ENCODE assay signal across 1 cellular context in genomic region chr15:101456079-101456791, GRCh38.
TF ChIP-seq lines count a peak whose summit lies in the region.

No MANE protein-coding gene starts in this region.

TF ChIP-seq in HepG2, 621 proteins besides CTCF, POLR2A, EP300 and RAD21 (continued from another document):
- no peak for TF ChIP-seq FUBP1 (CRISPR knock-in tag; IDR thresholded peaks at IDR 0.05; ENCODE audit: borderline replicate concordance)
- TF ChIP-seq ZNF589 (CRISPR knock-in tag; conservative IDR thresholded peaks at IDR 0.05), result no peak
- TF ChIP-seq TBL1XR1 (IDR thresholded peaks at IDR 0.05; ENCODE audit: borderline replicate concordance, low read length, partially characterized antibody), result no peak
- no peak for TF ChIP-seq SNAPC5 (CRISPR knock-in tag; IDR thresholded peaks at IDR 0.05; ENCODE audit: borderline replicate concordance)
- TF ChIP-seq POGK (CRISPR knock-in tag; conservative IDR thresholded peaks at IDR 0.05), result no peak
- no peak for TF ChIP-seq PCBP2 (optimal IDR thresholded peaks at IDR 0.05; ENCODE audit: low read depth, low read length, poor library complexity, severe bottlenecking)
- no peak for TF ChIP-seq RNF219 (CRISPR knock-in tag; IDR thresholded peaks at IDR 0.05)
- TF ChIP-seq NR2F6 (IDR thresholded peaks at IDR 0.05), result no peak
- TF ChIP-seq NR2F6 (CRISPR knock-in tag; IDR thresholded peaks at IDR 0.05), result no peak
- no peak for TF ChIP-seq CENPT (CRISPR knock-in tag; IDR thresholded peaks at IDR 0.05; ENCODE audit: low read depth)
- no peak for TF ChIP-seq TEAD2 (CRISPR knock-in tag; IDR thresholded peaks at IDR 0.05)
- no peak for TF ChIP-seq SNAPC2 (CRISPR knock-in tag; IDR thresholded peaks at IDR 0.05)
- no peak for TF ChIP-seq NFYC (CRISPR knock-in tag; IDR thresholded peaks at IDR 0.05)
- no peak for TF ChIP-seq CENPBD1 (CRISPR knock-in tag; IDR thresholded peaks at IDR 0.05; ENCODE audit: borderline replicate concordance, low read depth)
- TF ChIP-seq AHDC1 (CRISPR knock-in tag; IDR thresholded peaks at IDR 0.05; ENCODE audit: borderline replicate concordance), result no peak
- no peak for TF ChIP-seq KLF9 (CRISPR knock-in tag; IDR thresholded peaks at IDR 0.05; ENCODE audit: low read depth)
- TF ChIP-seq ZNF354B (CRISPR knock-in tag; IDR thresholded peaks at IDR 0.05), result no peak
- TF ChIP-seq CBFB (CRISPR knock-in tag; IDR thresholded peaks at IDR 0.05), result no peak
- TF ChIP-seq ZNF724P (CRISPR knock-in tag; IDR thresholded peaks at IDR 0.05; ENCODE audit: borderline replicate concordance), result no peak
- TF ChIP-seq THAP11 (CRISPR knock-in tag; IDR thresholded peaks at IDR 0.05), result no peak
